Comparison of ENCODE assay signal across 10 cellular contexts in genomic region chr18:63022429-63023022, GRCh38.
DNase-seq lines count a peak whose midpoint lies in the region; ATAC-seq and TF ChIP-seq lines count a peak whose summit lies in the region.
"Had no signal": no experiment of that assay in that cellular context is flagged by ENCODE, and none has a peak within 500 bp of the region (broad histone marks: within the 10 kb centered on the region; RNA-seq: fewer than 3 reads in every experiment).

No MANE protein-coding gene starts in this region.

- H3K9me3 Mint-ChIP-seq in endothelial cell (ENCODE audit: unreplicated experiment) = no peaks in the 10 kb centered on the region

- H3K4me1 Mint-ChIP-seq in endothelial cell (ENCODE audit: unreplicated experiment) = no peaks in the 10 kb centered on the region

- peak; percentile 72 for DNase-seq in activated CD8-positive, alpha-beta memory T cell treated with anti-CD3 and anti-CD28 coated beads, Interleukin-2, amount 50 U/mL, for 48 hours
- no peak for DNase-seq in activated CD8-positive, alpha-beta memory T cell treated with anti-CD3 and anti-CD28 coated beads for 24 hours
- DNase-seq in endothelial cell (ENCODE audit: low spot score) (peak; percentile 67), retinal pigment epithelial cell (ENCODE audit: low read depth) (no peak), NCI-H82 (lab: John Stamatoyannopoulos, UW) (no peak), hypothalamus (lab: John Stamatoyannopoulos, UW) (no peak)
- DNase-seq: activated CD4-positive, CD25-positive, alpha-beta regulatory T cell treated with anti-CD3 and anti-CD28 coated beads, Interleukin-2, amount 50 U/mL, for 72 hours had no signal

- peaks cover 3% of the 10 kb centered on the region for H3K36me3 Mint-ChIP-seq in endothelial cell (ENCODE audit: low read depth, unreplicated experiment)

- no peak for ATAC-seq in HG03139 (IDR thresholded peaks at IDR 0.05; ENCODE audit: unreplicated experiment)

- peaks cover 5% of the 10 kb centered on the region for H3K27me3 Mint-ChIP-seq in endothelial cell (ENCODE audit: unreplicated experiment)
- H3K27me3 Mint-ChIP-seq: CD4-positive, alpha-beta T cell had no signal

- TF ChIP-seq CTCF in LNCAP (IDR thresholded peaks at IDR 0.05) (peak; percentile 54), endothelial cell (IDR thresholded peaks at IDR 0.05; ENCODE audit: unreplicated experiment) (peak; percentile 75), retinal pigment epithelial cell (conservative IDR thresholded peaks at IDR 0.05; ENCODE audit: low read depth, low read length) (peak; percentile 46)

- no peak overlapping the region for H3K27ac Mint-ChIP-seq in endothelial cell (ENCODE audit: unreplicated experiment)
- H3K27ac Mint-ChIP-seq: CD4-positive, alpha-beta T cell had no signal

- no peak overlapping the region for H3K4me3 ChIP-seq in retinal pigment epithelial cell (ENCODE audit: low read length)

- H3K4me3 Mint-ChIP-seq in endothelial cell (ENCODE audit: unreplicated experiment) = no peak overlapping the region
- H3K4me3 Mint-ChIP-seq: CD4-positive, alpha-beta T cell had no signal

Comparison
In these comparisons a context has a peak if more than half of its experiments do, and no peak if none do; other contexts are left out.
1. DNase-seq: peak in activated CD8-positive, alpha-beta memory T cell treated with anti-CD3 and anti-CD28 coated beads, Interleukin-2, amount 50 U/mL, for 48 hours (single experiment) and endothelial cell (single experiment); none in activated CD8-positive, alpha-beta memory T cell treated with anti-CD3 and anti-CD28 coated beads for 24 hours (single experiment), retinal pigment epithelial cell (single experiment), NCI-H82 (single experiment) and hypothalamus (0 of 51).
2. Peak in every context shown above with its lines, with median percentiles within 50 percentile points of each other: CTCF ChIP-seq.